9 cellular contexts compared by ENCODE assay signal in genomic region chr7:46603780-46604725, GRCh38.
A peak's percentile ranks its signal among the peaks of the same experiment; 100 is the strongest.
DNase-seq lines count a peak whose midpoint lies in the region; ATAC-seq and TF ChIP-seq lines count a peak whose summit lies in the region.
"Had no signal": no experiment of that assay in that cellular context is flagged by ENCODE, and none has a peak within 500 bp of the region (broad histone marks: within the 10 kb centered on the region; RNA-seq: fewer than 3 reads in every experiment).

No MANE protein-coding gene starts in this region.

- no peak for TF ChIP-seq CTCF in smooth muscle cell (IDR thresholded peaks at IDR 0.05; ENCODE audit: borderline replicate concordance, insufficient read depth, poor library complexity, severe bottlenecking)

- H3F3A ChIP-seq in smooth muscle cell (ENCODE audit: low read depth) = peaks cover 13% of the 10 kb centered on the region

- no peaks in the 10 kb centered on the region for H3K27me3 ChIP-seq in smooth muscle cell (ENCODE audit: low read depth)

- H3K4me3 ChIP-seq in smooth muscle cell = peak overlapping the region; percentile 5

- H4K20me1 ChIP-seq in smooth muscle cell (ENCODE audit: low read depth) = no peaks in the 10 kb centered on the region

- DNase-seq in HCEC 1CT = peak; percentile 79
- DNase-seq in dermis blood vessel endothelial cell = peak; percentile 92
- DNase-seq in left lobe of liver (ENCODE audit: low spot score) = peak; percentile 57
- DNase-seq in smooth muscle cell (lab: John Stamatoyannopoulos, UW; ENCODE audit: unreplicated experiment) = no peak
- DNase-seq in activated gamma-delta T cell treated with Interleukin-2 at 50 U/mL for 16 hours = no peak
- no peak for DNase-seq in Kasumi-1 (lab: John Stamatoyannopoulos, UW)
- no peak for DNase-seq in NCI-H2081 (lab: John Stamatoyannopoulos, UW)
- DNase-seq: amniotic stem cell had no signal

- peaks cover 11% of the 10 kb centered on the region for H3K4me1 ChIP-seq in smooth muscle cell (ENCODE audit: low read depth)

- H3K27ac ChIP-seq in smooth muscle cell (ENCODE audit: low read depth) = peak overlapping the region; percentile 61

- 29% methylated on average over 14 of the region's 14 CpGs for WGBS in smooth muscle cell (ENCODE audit: low lambda C conversion rate)

- no peaks in the 10 kb centered on the region for H3K9me3 ChIP-seq in smooth muscle cell (replicated peaks; ENCODE audit: low read depth)

- H3K79me2 ChIP-seq in smooth muscle cell (ENCODE audit: low read depth) = no peaks in the 10 kb centered on the region

- no peaks in the 10 kb centered on the region for H3K36me3 ChIP-seq in smooth muscle cell (ENCODE audit: low read depth)

- peak overlapping the region; percentile 67 for H3K4me2 ChIP-seq in smooth muscle cell

- ATAC-seq in left lobe of liver = peak; percentile 79
- no peak for ATAC-seq in GM19455 (IDR thresholded peaks at IDR 0.05; ENCODE audit: unreplicated experiment)

- no peak overlapping the region for H3K9ac ChIP-seq in smooth muscle cell (ENCODE audit: low read depth)

- peak overlapping the region; percentile 62 for H2AFZ ChIP-seq in smooth muscle cell (ENCODE audit: low read depth)

Comparison
In these comparisons a context has a peak if more than half of its experiments do, and no peak if none do; other contexts are left out.
1. DNase-seq: peak in HCEC 1CT (single experiment), dermis blood vessel endothelial cell (single experiment) and left lobe of liver (single experiment); none in smooth muscle cell (single experiment), activated gamma-delta T cell treated with Interleukin-2 at 50 U/mL for 16 hours (single experiment), Kasumi-1 (0 of 2) and NCI-H2081 (0 of 2).